ENCODE assay signal across 8 cellular contexts in the genomic region with DNA sequence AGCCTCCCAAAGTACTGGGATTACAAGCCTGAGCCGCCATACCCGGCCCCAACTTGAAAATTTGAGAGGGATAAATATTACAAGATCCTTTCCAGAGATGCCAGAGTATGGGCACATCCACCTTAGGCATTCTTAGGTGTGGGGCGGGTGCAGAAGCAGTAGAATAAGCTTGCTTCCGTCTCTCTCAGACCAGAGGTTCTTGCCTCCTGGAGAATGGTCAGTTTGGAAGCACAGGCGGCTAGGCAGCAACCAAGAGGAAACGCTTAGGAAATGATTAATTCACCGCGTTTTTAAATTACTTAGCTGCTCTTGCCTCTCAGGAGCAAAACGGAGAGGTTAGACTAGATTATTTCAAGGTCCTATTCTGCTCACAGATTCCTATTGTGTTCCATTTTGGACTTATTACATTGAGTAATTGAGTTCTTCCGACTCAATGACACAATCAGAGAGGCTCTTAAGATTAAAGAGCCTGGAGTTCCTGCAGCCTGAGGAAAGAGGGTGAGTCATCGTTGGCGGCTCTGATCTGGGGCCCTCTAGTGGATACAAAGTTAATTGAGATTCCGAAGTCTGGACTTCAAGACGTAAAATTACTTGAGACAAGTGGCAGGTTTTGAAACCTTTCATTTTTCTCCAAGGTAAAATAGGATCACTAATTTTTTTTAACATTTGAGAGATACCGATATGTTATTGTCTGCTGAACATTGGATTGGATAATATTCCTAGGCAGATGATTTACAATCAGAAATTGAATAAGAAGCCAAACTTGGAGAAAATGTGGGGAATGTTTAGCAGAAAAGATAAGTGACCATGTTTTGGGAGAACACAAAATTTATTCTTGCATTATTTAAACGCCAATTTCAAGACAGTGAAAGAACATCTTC. TPM values are rescaled to one million over a fixed set of nuclear protein-coding genes. Genes with fewer than 3 reads are reported as not detected.
A peak's percentile ranks its signal among the peaks of the same experiment; 100 is the strongest.
DNase-seq lines count a peak whose midpoint lies in the region; ATAC-seq and TF ChIP-seq lines count a peak whose summit lies in the region.

No MANE protein-coding gene starts in this region.

- no peaks in the 10 kb centered on the region for H3K9me3 Mint-ChIP-seq in activated CD8-positive, alpha-beta T cell treated with anti-CD3 and anti-CD28 coated beads, Interleukin-2, amount 10 ng/mL, durations not matched to agents 7 days and 5 days (ENCODE audit: insufficient read depth)
- no peaks in the 10 kb centered on the region for H3K9me3 Mint-ChIP-seq in endothelial cell (ENCODE audit: unreplicated experiment)

- DNase-seq in ELF-1 (ENCODE audit: low read depth, low spot score) (peak; percentile 89), NCI-H82 (lab: John Stamatoyannopoulos, UW) (peak; percentile 80), endothelial cell (ENCODE audit: low spot score) (peak; percentile 58)
- peak; percentile 69 for DNase-seq in activated CD8-positive, alpha-beta T cell treated with anti-CD3 and anti-CD28 coated beads, Interleukin-2, amount 10 ng/mL, durations not matched to agents 7 days and 5 days
- peak; percentile 31 for DNase-seq in stimulated activated CD8-positive, alpha-beta memory T cell treated with anti-CD3 and anti-CD28 coated beads, Interleukin-15, amount 100 ng/mL, for 1 hour (ENCODE audit: low read depth)

- H3K4me3 Mint-ChIP-seq in activated CD8-positive, alpha-beta T cell treated with anti-CD3 and anti-CD28 coated beads, Interleukin-2, amount 10 ng/mL, durations not matched to agents 7 days and 5 days = no peak overlapping the region
- H3K4me3 Mint-ChIP-seq in endothelial cell (ENCODE audit: unreplicated experiment) = no peak overlapping the region

- WGBS in mesodermal cell (ENCODE audit: insufficient coverage in 2 of 2), 2 experiments = 47 to 72% methylated on average over 7 to 10 of the region's 16 CpGs

- POLR2A ChIA-PET in activated CD8-positive, alpha-beta T cell treated with anti-CD3 and anti-CD28 coated beads, Interleukin-2, amount 10 ng/mL, durations not matched to agents 7 days and 5 days (lab: Charles Lee) = no interaction called here

- H3K27me3 Mint-ChIP-seq in activated CD8-positive, alpha-beta T cell treated with anti-CD3 and anti-CD28 coated beads, Interleukin-2, amount 10 ng/mL, durations not matched to agents 7 days and 5 days (ENCODE audit: low read depth) = peaks cover 15% of the 10 kb centered on the region
- H3K27me3 Mint-ChIP-seq in endothelial cell (ENCODE audit: unreplicated experiment) = no peaks in the 10 kb centered on the region

- peak; percentile 84 for TF ChIP-seq CTCF in endothelial cell (IDR thresholded peaks at IDR 0.05; ENCODE audit: unreplicated experiment)

- H3K9me3 ChIP-seq in mesodermal cell (ENCODE audit: control insufficient read depth, low read length) = no peaks in the 10 kb centered on the region

- no peak overlapping the region for H3K4me3 ChIP-seq in mesodermal cell (ENCODE audit: extremely low read depth, insufficient read depth, low read length, poor library complexity, severe bottlenecking)

- peaks cover 18% of the 10 kb centered on the region for H3K4me1 ChIP-seq in mesodermal cell (ENCODE audit: control insufficient read depth, insufficient read depth, low read length, poor library complexity, severe bottlenecking)

- ATAC-seq in HG03139 (IDR thresholded peaks at IDR 0.05; ENCODE audit: unreplicated experiment) = peak; percentile 58
- ATAC-seq in activated CD8-positive, alpha-beta T cell treated with anti-CD3 and anti-CD28 coated beads, Interleukin-2, amount 10 ng/mL, durations not matched to agents 7 days and 5 days = peak; percentile 90
- ATAC-seq in HG03521 (IDR thresholded peaks at IDR 0.05; ENCODE audit: unreplicated experiment) = no peak

- peaks cover 15% of the 10 kb centered on the region for H3K4me1 Mint-ChIP-seq in activated CD8-positive, alpha-beta T cell treated with anti-CD3 and anti-CD28 coated beads, Interleukin-2, amount 10 ng/mL, durations not matched to agents 7 days and 5 days (ENCODE audit: low read depth)
- H3K4me1 Mint-ChIP-seq in endothelial cell (ENCODE audit: unreplicated experiment) = peaks cover 27% of the 10 kb centered on the region

- CTCF ChIA-PET in activated CD8-positive, alpha-beta T cell treated with anti-CD3 and anti-CD28 coated beads, Interleukin-2, amount 10 ng/mL, durations not matched to agents 7 days and 5 days (lab: Charles Lee) = interaction anchor here (0.7 to 3.3 kb wide), 11 partner anchors 9 to 691 kb away, joined by 3 to 8 read pairs (median 3); no protein-coding TSS in a partner anchor

- no peak overlapping the region for H3K27ac Mint-ChIP-seq in activated CD8-positive, alpha-beta T cell treated with anti-CD3 and anti-CD28 coated beads, Interleukin-2, amount 10 ng/mL, durations not matched to agents 7 days and 5 days
- no peak overlapping the region for H3K27ac Mint-ChIP-seq in endothelial cell (ENCODE audit: unreplicated experiment)

- H3K36me3 Mint-ChIP-seq in activated CD8-positive, alpha-beta T cell treated with anti-CD3 and anti-CD28 coated beads, Interleukin-2, amount 10 ng/mL, durations not matched to agents 7 days and 5 days (ENCODE audit: low read depth) = no peaks in the 10 kb centered on the region
- no peaks in the 10 kb centered on the region for H3K36me3 Mint-ChIP-seq in endothelial cell (ENCODE audit: low read depth, unreplicated experiment)

- H3K27ac ChIP-seq in mesodermal cell (ENCODE audit: low read depth, low read length, severe bottlenecking) = peak overlapping the region; percentile 71

- no peaks in the 10 kb centered on the region for H3K36me3 ChIP-seq in mesodermal cell (ENCODE audit: control insufficient read depth, insufficient read depth, low read length)

RNA-seq across cellular contexts. Expression of a gene that starts 5.8 kb away (rescaled TPM):
- not detected for total RNA-seq in activated CD8-positive, alpha-beta T cell treated with anti-CD3 and anti-CD28 coated beads, Interleukin-2, amount 10 ng/mL, durations not matched to agents 7 days and 5 days
- total RNA-seq in endothelial cell (ENCODE audit: unreplicated experiment) = not detected
- not detected for polyA plus RNA-seq in mesodermal cell (2013, experiment 1 of 2)
- not detected for polyA plus RNA-seq in mesodermal cell (2013, experiment 2 of 2)

Comparison
In these comparisons a context has a peak if more than half of its experiments do, and no peak if none do; other contexts are left out.
1. DNase-seq: peak in every context shown above with its lines; median percentile 89 in ELF-1; 80 in NCI-H82; 69 in activated CD8-positive, alpha-beta T cell treated with anti-CD3 and anti-CD28 coated beads, Interleukin-2, amount 10 ng/mL, durations not matched to agents 7 days and 5 days; 58 in endothelial cell; 31 in stimulated activated CD8-positive, alpha-beta memory T cell treated with anti-CD3 and anti-CD28 coated beads, Interleukin-15, amount 100 ng/mL, for 1 hour.